Comparison of ENCODE assay signal across 9 cellular contexts in genomic region chr2:119862127-119862889, GRCh38.
A peak's percentile ranks its signal among the peaks of the same experiment; 100 is the strongest.
DNase-seq lines count a peak whose midpoint lies in the region; ATAC-seq, FAIRE-seq and TF ChIP-seq lines count a peak whose summit lies in the region.
"Had no signal": no experiment of that assay in that cellular context is flagged by ENCODE, and none has a peak within 500 bp of the region (broad histone marks: within the 10 kb centered on the region; RNA-seq: fewer than 3 reads in every experiment).

No MANE protein-coding gene starts in this region.

- peak overlapping the region; percentile 49 for H3K4me2 ChIP-seq in GM12878 (ENCODE audit: control insufficient read depth, insufficient read depth)
- no peak overlapping the region for H3K4me2 ChIP-seq in hepatocyte

- SMC1A ChIA-PET in GM12878 (lab: Charles Lee; ENCODE audit: uncharacterized antibody, unreplicated experiment): interaction anchor here (1.7 to 1.8 kb wide), 2 partner anchors 11 to 151 kb away, joined by 4 to 6 read pairs; partner anchors contain the start of gene EPB41L5

- in situ Hi-C loops in GM12878 (cut with MboI): no loop called here

- H3K9me2 ChIP-seq in hepatocyte (replicated peaks; ENCODE audit: insufficient read depth): no peaks in the 10 kb centered on the region

- no peak for TF ChIP-seq POLR2A in GM12878 (IDR thresholded peaks at IDR 0.05; ENCODE audit: low read depth, low read length)
- no peak for TF ChIP-seq POLR2A in spleen (IDR thresholded peaks at IDR 0.05)

- no peak for DNase-seq in GM18507 (ENCODE audit: extremely low spot score, insufficient read length, low read depth)
- DNase-seq in GM20000 (ENCODE audit: low spot score): peak; percentile 36
- DNase-seq in GM12878 (ENCODE audit: low read depth, low spot score): peak; percentile 52
- DNase-seq in kidney glomerular epithelial cell (lab: John Stamatoyannopoulos, UW): no peak
- no peak for DNase-seq in hepatocyte (ENCODE audit: low spot score)
- no peak for DNase-seq in NCI-H1436 treated with DMSO at 0.1 percent for 48 hours (lab: John Stamatoyannopoulos, UW)
- no peak for DNase-seq in spleen
- DNase-seq: central memory CD4-positive, alpha-beta T cell had no signal

- H3K79me2 ChIP-seq in GM12878 (ENCODE audit: control insufficient read depth, insufficient read depth, low read length) (no peaks in the 10 kb centered on the region; the same call in none of the 2 replicates), hepatocyte (peaks cover 12% of the 10 kb centered on the region)

- no peaks in the 10 kb centered on the region for H4K20me1 ChIP-seq in GM12878 (ENCODE audit: control insufficient read depth, insufficient read depth)
- no peaks in the 10 kb centered on the region for H4K20me1 ChIP-seq in hepatocyte (ENCODE audit: insufficient read depth, poor library complexity, severe bottlenecking)

- TF ChIP-seq CTCF in GM20000 (IDR thresholded peaks at IDR 0.05; ENCODE audit: extremely low read depth, missing control alignments): no peak
- no peak for TF ChIP-seq CTCF in GM12878 (IDR thresholded peaks at IDR 0.05 in 2 of 3, conservative IDR thresholded peaks at IDR 0.05 in 1 of 3; ENCODE audit: control insufficient read depth in 2 of 3, extremely low read depth in 1 of 3, insufficient read depth in 1 of 3, low read depth in 3 of 3, low read length in 3 of 3)
- no peak for TF ChIP-seq CTCF in hepatocyte (IDR thresholded peaks at IDR 0.05; ENCODE audit: poor library complexity)
- TF ChIP-seq CTCF in spleen (IDR thresholded peaks at IDR 0.05 in 8 of 11, conservative IDR thresholded peaks at IDR 0.05 in 3 of 11): no peak

- H3K36me3 ChIP-seq in GM12878 (ENCODE audit: control insufficient read depth in 2 of 2, insufficient read depth in 2 of 2, low read length in 1 of 2) (no peaks in the 10 kb centered on the region), hepatocyte (replicated peaks; ENCODE audit: insufficient read depth, low read depth) (no peaks in the 10 kb centered on the region), spleen (peaks cover 0 to 12% (median 0%) of the 10 kb centered on the region in 6 donors)

- peaks cover 22% of the 10 kb centered on the region; the same call in 1 of the 2 replicates for H3K4me1 ChIP-seq in GM12878 (ENCODE audit: control insufficient read depth, insufficient read depth, low read length)
- no peaks in the 10 kb centered on the region for H3K4me1 ChIP-seq in hepatocyte (ENCODE audit: insufficient read depth)
- peaks cover 0 to 42% (median 9%) of the 10 kb centered on the region in 6 donors for H3K4me1 ChIP-seq in spleen

- no TSS peak for BruUV-seq in GM12878 (replicated peaks; lab: Mats Ljungman, UMichigan)

- RAD21 ChIA-PET in GM12878 (lab: Charles Lee; ENCODE audit: unreplicated experiment): interaction anchor here (1.0 kb wide), 2 partner anchors 313 to 314 kb away, joined by 4 read pairs; no protein-coding TSS in a partner anchor

- no peak overlapping the region for H2AFZ ChIP-seq in GM12878 (ENCODE audit: control insufficient read depth, low read depth, low read length)
- no peak overlapping the region for H2AFZ ChIP-seq in hepatocyte

- H3K27ac ChIP-seq in GM12878 (ENCODE audit: control insufficient read depth, insufficient read depth) (peak overlapping the region; percentile 64), hepatocyte (no peak overlapping the region), spleen (no peak overlapping the region)

- 33% methylated on average over 3 of the region's 3 CpGs for WGBS in GM12878 (ENCODE audit: insufficient coverage, insufficient replicate concordance, low lambda C conversion rate, missing lambda C conversion rate)
- WGBS in hepatocyte (ENCODE audit: low lambda C conversion rate, missing lambda C conversion rate): 77% methylated on average over 3 of the region's 3 CpGs
- 57 to 74% (median 68%) methylated on average over 3 of the region's 3 CpGs for WGBS in spleen, 5 donors

- no peak for TF ChIP-seq RAD21 in GM12878 (IDR thresholded peaks at IDR 0.05; ENCODE audit: insufficient read depth, low read depth, low read length)

- peak in 1 of 2 experiments; percentile 29; a peak in 1 of 4 replicates for TF ChIP-seq EP300 in GM12878 (IDR thresholded peaks at IDR 0.05; ENCODE audit: borderline replicate concordance in 1 of 2, control insufficient read depth in 1 of 2, low read depth in 2 of 2, low read length in 2 of 2)

- CTCF ChIA-PET in GM12878 (lab: Yijun Ruan, JAX): interaction anchor here (0.7 to 1.6 kb wide), 5 partner anchors 35 to 313 kb away, joined by 3 to 4 read pairs (median 3); no protein-coding TSS in a partner anchor

- H3K4me3 ChIP-seq in GM12878: 0 out of 2 replicates have a peak overlapping the region, but pooled peaks have one; percentile 31
- no peak overlapping the region for H3K4me3 ChIP-seq in hepatocyte
- no peak overlapping the region for H3K4me3 ChIP-seq in spleen

- peak; percentile 88 for ATAC-seq in HG03108 (IDR thresholded peaks at IDR 0.05; ENCODE audit: unreplicated experiment)
- peak; percentile 92 for ATAC-seq in GM12878

- H3K27me3 ChIP-seq in GM12878 (replicated peaks in 1 of 2; ENCODE audit: control insufficient read depth in 2 of 2, insufficient read depth in 2 of 2, low read length in 1 of 2): no peaks in the 10 kb centered on the region
- no peaks in the 10 kb centered on the region for H3K27me3 ChIP-seq in hepatocyte
- no peaks in the 10 kb centered on the region for H3K27me3 ChIP-seq in spleen (replicated peaks in 1 of 7)

- peak; percentile 85 for FAIRE-seq in GM18507 (lab: Jason Lieb, UNC)
- FAIRE-seq in GM12878 (lab: Jason Lieb, UNC): peak; percentile 90

- H3K9me3 ChIP-seq in GM12878 (replicated peaks; ENCODE audit: control insufficient read depth, insufficient read depth, low read length) (no peaks in the 10 kb centered on the region; the same call in 2 of the 3 replicates), hepatocyte (ENCODE audit: low read depth) (no peaks in the 10 kb centered on the region), spleen (no peaks in the 10 kb centered on the region)

- no peak overlapping the region; the same call in 1 of the 2 replicates for H3K9ac ChIP-seq in GM12878 (ENCODE audit: control insufficient read depth, insufficient read depth, low read length)

- POLR2A ChIA-PET in GM12878 (lab: Charles Lee): no interaction called here

- intact Hi-C loops in GM12878 (cut with micrococcal nuclease; ENCODE audit: unreplicated experiment) (loop anchor here (10.0 kb wide), 1 partner anchor 152 kb away; the partner anchor contains the start of gene EPB41L5), spleen (cut with DNase I; ENCODE audit: low total_unique reads) (no loop called here)

TF ChIP-seq in GM12878, 131 proteins besides CTCF, POLR2A, EP300 and RAD21 (continues in another document):
- peak; percentile 95 for TF ChIP-seq MLLT1 (IDR thresholded peaks at IDR 0.05)
- no peak for TF ChIP-seq SP1 (IDR thresholded peaks at IDR 0.05; ENCODE audit: low read depth, low read length)
- no peak for TF ChIP-seq WRNIP1 (IDR thresholded peaks at IDR 0.05; ENCODE audit: borderline replicate concordance, low read depth, low read length)
- TF ChIP-seq NR2F1 (conservative IDR thresholded peaks at IDR 0.05): no peak
- TF ChIP-seq ELK1 (IDR thresholded peaks at IDR 0.05; ENCODE audit: low read depth, low read length): no peak
- TF ChIP-seq IRF5 (IDR thresholded peaks at IDR 0.05; ENCODE audit: borderline replicate concordance): no peak
- TF ChIP-seq USF2 (IDR thresholded peaks at IDR 0.05; ENCODE audit: borderline replicate concordance, low read depth, low read length): no peak
- 0 out of 2 replicates have a peak, but pooled peaks have one; percentile 33 for TF ChIP-seq PML (IDR thresholded peaks at IDR 0.05; ENCODE audit: low read length)

Comparison
In these comparisons a context has a peak if more than half of its experiments do, and no peak if none do; other contexts are left out.
1. DNase-seq: peak in GM20000 (single experiment) and GM12878 (single experiment); none in GM18507 (single experiment), kidney glomerular epithelial cell (single experiment), hepatocyte (single experiment), NCI-H1436 treated with DMSO at 0.1 percent for 48 hours (single experiment) and spleen (single experiment).